35 cellular contexts compared by ENCODE assay signal in the genomic region with DNA sequence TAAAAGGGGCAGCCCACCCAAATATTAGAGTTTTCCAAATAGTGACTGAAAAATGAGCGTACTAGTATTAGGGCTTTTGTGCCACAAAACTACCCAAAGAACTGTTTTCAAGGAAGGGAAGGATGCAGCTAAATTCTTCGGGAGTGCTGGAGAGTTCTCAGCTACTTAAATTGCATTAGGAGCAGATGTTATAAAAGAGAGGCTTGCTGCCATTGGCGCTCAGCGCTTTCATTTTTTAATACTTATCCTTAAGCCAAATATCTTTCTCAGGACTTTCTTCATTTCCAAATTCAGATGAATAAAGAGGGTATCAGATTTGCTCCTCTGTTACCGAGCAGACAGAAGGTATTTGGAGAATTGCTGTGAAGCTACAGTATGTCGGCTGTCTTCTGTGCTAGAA.
"Had no signal": no experiment of that assay in that cellular context is flagged by ENCODE, and none has a peak within 500 bp of the region (broad histone marks: within the 10 kb centered on the region; RNA-seq: fewer than 3 reads in every experiment).

No MANE protein-coding gene starts in this region.

- H3K4me3 ChIP-seq: esophagus muscularis mucosa, gastroesophageal sphincter, pancreas, prostate gland, suprapubic skin, transverse colon had no signal

- ATAC-seq: activated CD4-positive, CD25-positive, alpha-beta regulatory T cell treated with anti-CD3 and anti-CD28 coated beads, Interleukin-2, amount 50 U/mL, for 24 hours; gastroesophageal sphincter; naive thymus-derived CD8-positive, alpha-beta T cell; pancreas; sciatic nerve; stimulated activated effector memory CD8-positive, alpha-beta T cell treated with anti-CD3 and anti-CD28 coated beads, Interleukin-12 subunit alpha, Interleukin-12 subunit beta, amount 100 ng/mL, for 72 hours; stimulated activated naive CD8-positive, alpha-beta T cell treated with anti-CD3 and anti-CD28 coated beads, Interleukin-15, amount 100 ng/mL, for 72 hours had no signal

- H3K27ac ChIP-seq: gastroesophageal sphincter, pancreas, prostate gland, suprapubic skin, VCaP had no signal

- DNase-seq: activated CD4-positive, alpha-beta memory T cell treated with anti-CD3 and anti-CD28 coated beads for 36 hours; activated CD4-positive, alpha-beta T cell treated with anti-CD3 and anti-CD28 coated beads for 48 hours; activated CD8-positive, alpha-beta memory T cell treated with anti-CD3 and anti-CD28 coated beads, Interleukin-2, amount 50 U/mL, for 4 hours; activated effector memory CD4-positive, alpha-beta T cell treated with anti-CD3 and anti-CD28 coated beads, Interleukin-2, amount 50 U/mL, for 16 hours; activated naive CD4-positive, alpha-beta T cell treated with anti-CD3 and anti-CD28 coated beads for 36 hours; activated naive CD8-positive, alpha-beta T cell treated with anti-CD3 and anti-CD28 coated beads for 36 hours; activated T-cell treated with anti-CD3 and anti-CD28 coated beads, Interleukin-2, amount 50 U/mL, for 1 hour; effector CD4-positive, alpha-beta T cell; hypothalamus; immature natural killer cell; kidney; left colon; midbrain; naive thymus-derived CD8-positive, alpha-beta T cell; nucleus accumbens; pancreas; retina; small intestine; stimulated activated CD4-positive, alpha-beta T cell treated with anti-CD3 and anti-CD28 coated beads, Interleukin-4, amount 100 ng/mL, for 24 hours; stimulated activated naive CD8-positive, alpha-beta T cell treated with anti-CD3 and anti-CD28 coated beads, Interleukin-15, amount 100 ng/mL, for 72 hours; T-helper 9 cell; transverse colon had no signal

- H3K9me3 ChIP-seq: esophagus muscularis mucosa, gastroesophageal sphincter, pancreas, prostate gland, suprapubic skin, transverse colon had no signal

- H3K4me3 Mint-ChIP-seq: activated CD4-positive, alpha-beta memory T cell treated with anti-CD3 and anti-CD28 coated beads for 36 hours; activated naive CD4-positive, alpha-beta T cell treated with anti-CD3 and anti-CD28 coated beads for 36 hours; activated naive CD8-positive, alpha-beta T cell treated with anti-CD3 and anti-CD28 coated beads for 36 hours; activated T-helper 1 cell treated with anti-CD3 and anti-CD28 coated beads, Interleukin-12 subunit alpha, Interleukin-12 subunit beta, Interleukin-2, Interleukin-4 antibody, amounts not matched to agents 30 ng/mL and 10 ng/mL and 1 ng/mL, durations not matched to agents 14 hours and 24 hours and 36 hours; central memory CD8-positive, alpha-beta T cell; dendritic cell treated with granulocyte-macrophage colony-stimulating factor and Interleukin-4, amounts not matched to agents 40 ng/mL and 50 ng/mL, for 4 days; immature natural killer cell; naive thymus-derived CD8-positive, alpha-beta T cell; neural crest cell; stimulated activated effector memory CD8-positive, alpha-beta T cell treated with anti-CD3 and anti-CD28 coated beads, Interleukin-12 subunit alpha, Interleukin-12 subunit beta, amount 100 ng/mL, for 72 hours; stimulated activated naive CD8-positive, alpha-beta T cell treated with anti-CD3 and anti-CD28 coated beads, Interleukin-15, amount 100 ng/mL, for 72 hours; T-helper 1 cell treated with Interleukin-12 subunit alpha and Interleukin-12 subunit beta and Interleukin-4 antibody, amounts not matched to agents 30 μg/mL and 1 μg/mL, for 36 hours had no signal

- H3K27me3 Mint-ChIP-seq: activated CD4-positive, alpha-beta memory T cell treated with anti-CD3 and anti-CD28 coated beads for 36 hours; activated naive CD8-positive, alpha-beta T cell treated with anti-CD3 and anti-CD28 coated beads for 36 hours; central memory CD8-positive, alpha-beta T cell; dendritic cell treated with granulocyte-macrophage colony-stimulating factor and Interleukin-4, amounts not matched to agents 40 ng/mL and 50 ng/mL, for 4 days; naive thymus-derived CD8-positive, alpha-beta T cell; stimulated activated naive CD8-positive, alpha-beta T cell treated with anti-CD3 and anti-CD28 coated beads, Interleukin-15, amount 100 ng/mL, for 72 hours had no signal

- H3K27ac Mint-ChIP-seq: activated CD4-positive, alpha-beta memory T cell treated with anti-CD3 and anti-CD28 coated beads for 36 hours; activated naive CD4-positive, alpha-beta T cell treated with anti-CD3 and anti-CD28 coated beads for 36 hours; activated naive CD8-positive, alpha-beta T cell treated with anti-CD3 and anti-CD28 coated beads for 36 hours; activated T-helper 1 cell treated with anti-CD3 and anti-CD28 coated beads, Interleukin-12 subunit alpha, Interleukin-12 subunit beta, Interleukin-2, Interleukin-4 antibody, amounts not matched to agents 30 ng/mL and 10 ng/mL and 1 ng/mL, durations not matched to agents 14 hours and 24 hours and 36 hours; dendritic cell treated with granulocyte-macrophage colony-stimulating factor and Interleukin-4, amounts not matched to agents 40 ng/mL and 50 ng/mL, for 4 days; immature natural killer cell; stimulated activated effector memory CD8-positive, alpha-beta T cell treated with anti-CD3 and anti-CD28 coated beads, Interleukin-12 subunit alpha, Interleukin-12 subunit beta, amount 100 ng/mL, for 72 hours; T-helper 1 cell treated with Interleukin-12 subunit alpha and Interleukin-12 subunit beta and Interleukin-4 antibody, amounts not matched to agents 30 μg/mL and 1 μg/mL, for 36 hours had no signal

- H3K36me3 Mint-ChIP-seq: activated naive CD8-positive, alpha-beta T cell treated with anti-CD3 and anti-CD28 coated beads for 36 hours had no signal

- H3K9me3 Mint-ChIP-seq: activated CD4-positive, alpha-beta memory T cell treated with anti-CD3 and anti-CD28 coated beads for 36 hours; activated naive CD4-positive, alpha-beta T cell treated with anti-CD3 and anti-CD28 coated beads for 36 hours; activated naive CD8-positive, alpha-beta T cell treated with anti-CD3 and anti-CD28 coated beads for 36 hours; activated T-helper 1 cell treated with anti-CD3 and anti-CD28 coated beads, Interleukin-12 subunit alpha, Interleukin-12 subunit beta, Interleukin-2, Interleukin-4 antibody, amounts not matched to agents 30 ng/mL and 10 ng/mL and 1 ng/mL, durations not matched to agents 14 hours and 24 hours and 36 hours; central memory CD8-positive, alpha-beta T cell; dendritic cell treated with granulocyte-macrophage colony-stimulating factor and Interleukin-4, amounts not matched to agents 40 ng/mL and 50 ng/mL, for 4 days; immature natural killer cell; naive thymus-derived CD8-positive, alpha-beta T cell; neural crest cell; stimulated activated effector memory CD8-positive, alpha-beta T cell treated with anti-CD3 and anti-CD28 coated beads, Interleukin-12 subunit alpha, Interleukin-12 subunit beta, amount 100 ng/mL, for 72 hours; stimulated activated naive CD8-positive, alpha-beta T cell treated with anti-CD3 and anti-CD28 coated beads, Interleukin-15, amount 100 ng/mL, for 72 hours; T-helper 1 cell treated with Interleukin-12 subunit alpha and Interleukin-12 subunit beta and Interleukin-4 antibody, amounts not matched to agents 30 μg/mL and 1 μg/mL, for 36 hours had no signal

- H3K36me3 ChIP-seq: pancreas, prostate gland had no signal

- H3K4me1 ChIP-seq: pancreas had no signal

- H3K27me3 ChIP-seq: esophagus muscularis mucosa, gastroesophageal sphincter, pancreas, suprapubic skin, transverse colon had no signal

- H3K4me1 Mint-ChIP-seq: activated naive CD8-positive, alpha-beta T cell treated with anti-CD3 and anti-CD28 coated beads for 36 hours; immature natural killer cell; stimulated activated effector memory CD8-positive, alpha-beta T cell treated with anti-CD3 and anti-CD28 coated beads, Interleukin-12 subunit alpha, Interleukin-12 subunit beta, amount 100 ng/mL, for 72 hours; stimulated activated naive CD8-positive, alpha-beta T cell treated with anti-CD3 and anti-CD28 coated beads, Interleukin-15, amount 100 ng/mL, for 72 hours had no signal
